Comparison of ENCODE assay signal across 1 cellular context in genomic region chr6:6407061-6407723, GRCh38.
TF ChIP-seq lines count a peak whose summit lies in the region.

No MANE protein-coding gene starts in this region.

TF ChIP-seq in GM23338, 12 proteins besides CTCF, POLR2A, EP300 and RAD21 (continued from another document):
- TF ChIP-seq REST (IDR thresholded peaks at IDR 0.05; ENCODE audit: unreplicated experiment) (no peak), STAT1 (IDR thresholded peaks at IDR 0.05; ENCODE audit: unreplicated experiment) (no peak), JUNB (IDR thresholded peaks at IDR 0.05; ENCODE audit: unreplicated experiment) (no peak), NANOG (IDR thresholded peaks at IDR 0.05; ENCODE audit: borderline replicate concordance) (no peak), ZNF331 (CRISPR knock-in tag; IDR thresholded peaks at IDR 0.05; ENCODE audit: low read depth) (no peak)
